In genomic region chr5:10828241-10828640, GRCh38 we compare ENCODE assay signal across 23 cellular contexts.
DNase-seq lines count a peak whose midpoint lies in the region; ATAC-seq and TF ChIP-seq lines count a peak whose summit lies in the region.
"Had no signal": no experiment of that assay in that cellular context is flagged by ENCODE, and none has a peak within 500 bp of the region (broad histone marks: within the 10 kb centered on the region; RNA-seq: fewer than 3 reads in every experiment).

No MANE protein-coding gene starts in this region.

- H3K27ac ChIP-seq in left lung, result no peak overlapping the region
- H3K27ac ChIP-seq: left ventricle myocardium inferior had no signal

- ATAC-seq in left lung, result no peak
- ATAC-seq: activated CD4-positive, alpha-beta T cell treated with anti-CD3 and anti-CD28 coated beads for 36 hours; K562; mucosa of descending colon; SK-N-SH treated with all-trans-retinoic acid at 6 μM for 48 hours had no signal

- H3K27me3 Mint-ChIP-seq in activated CD4-positive, alpha-beta memory T cell treated with anti-CD3 and anti-CD28 coated beads, Interleukin-2, amount 10 ng/mL, durations not matched to agents 7 days and 5 days, result peaks cover 2% of the 10 kb centered on the region
- H3K27me3 Mint-ChIP-seq: CD4-positive, CD25-positive, alpha-beta regulatory T cell had no signal

- intact Hi-C loops in left lung (cut with DNase I), result no loop called here

- no peak overlapping the region for H3K4me3 Mint-ChIP-seq in activated CD4-positive, alpha-beta memory T cell treated with anti-CD3 and anti-CD28 coated beads, Interleukin-2, amount 10 ng/mL, durations not matched to agents 7 days and 5 days
- H3K4me3 Mint-ChIP-seq: activated CD4-positive, alpha-beta T cell treated with anti-CD3 and anti-CD28 coated beads for 36 hours; CD4-positive, CD25-positive, alpha-beta regulatory T cell had no signal

- H3K9me3 ChIP-seq in left lung, result no peaks in the 10 kb centered on the region
- H3K9me3 ChIP-seq: left ventricle myocardium inferior, mucosa of descending colon had no signal

- TF ChIP-seq CTCF in astrocyte of the spinal cord (IDR thresholded peaks at IDR 0.05; ENCODE audit: low read depth, low read length) (no peak), left lung (IDR thresholded peaks at IDR 0.05) (no peak)

- no peak overlapping the region for H3K27ac Mint-ChIP-seq in activated CD4-positive, alpha-beta memory T cell treated with anti-CD3 and anti-CD28 coated beads, Interleukin-2, amount 10 ng/mL, durations not matched to agents 7 days and 5 days
- H3K27ac Mint-ChIP-seq: activated CD4-positive, alpha-beta T cell treated with anti-CD3 and anti-CD28 coated beads for 36 hours; CD4-positive, CD25-positive, alpha-beta regulatory T cell had no signal

- POLR2A ChIA-PET in activated CD4-positive, alpha-beta memory T cell treated with anti-CD3 and anti-CD28 coated beads, Interleukin-2, amount 10 ng/mL, durations not matched to agents 7 days and 5 days (lab: Charles Lee), result no interaction called here

- in situ Hi-C loops in astrocyte of the spinal cord (cut with HindIII; ENCODE audit: low sequenced_read_pairs), result no loop called here

- H3K4me1 Mint-ChIP-seq in activated CD4-positive, alpha-beta memory T cell treated with anti-CD3 and anti-CD28 coated beads, Interleukin-2, amount 10 ng/mL, durations not matched to agents 7 days and 5 days, result no peaks in the 10 kb centered on the region
- H3K4me1 Mint-ChIP-seq: activated CD4-positive, alpha-beta T cell treated with anti-CD3 and anti-CD28 coated beads for 36 hours; CD4-positive, CD25-positive, alpha-beta regulatory T cell had no signal

- no peaks in the 10 kb centered on the region for H3K27me3 ChIP-seq in left lung

- H3K36me3 Mint-ChIP-seq in activated CD4-positive, alpha-beta memory T cell treated with anti-CD3 and anti-CD28 coated beads, Interleukin-2, amount 10 ng/mL, durations not matched to agents 7 days and 5 days (ENCODE audit: low read depth), result no peaks in the 10 kb centered on the region
- H3K36me3 Mint-ChIP-seq: CD4-positive, CD25-positive, alpha-beta regulatory T cell had no signal

- H3K4me3 ChIP-seq in astrocyte of the spinal cord (ENCODE audit: low read depth, low read length), result no peak overlapping the region
- no peak overlapping the region for H3K4me3 ChIP-seq in left lung
- H3K4me3 ChIP-seq: coronary artery, K562, left ventricle myocardium inferior, mucosa of descending colon had no signal

- H3K9me3 Mint-ChIP-seq in activated CD4-positive, alpha-beta memory T cell treated with anti-CD3 and anti-CD28 coated beads, Interleukin-2, amount 10 ng/mL, durations not matched to agents 7 days and 5 days, result no peaks in the 10 kb centered on the region
- H3K9me3 Mint-ChIP-seq: CD4-positive, CD25-positive, alpha-beta regulatory T cell had no signal

- CTCF ChIA-PET in activated CD4-positive, alpha-beta memory T cell treated with anti-CD3 and anti-CD28 coated beads, Interleukin-2, amount 10 ng/mL, durations not matched to agents 7 days and 5 days (lab: Charles Lee), result no interaction called here

- H3K36me3 ChIP-seq in left lung, result no peaks in the 10 kb centered on the region
- H3K36me3 ChIP-seq: left ventricle myocardium inferior had no signal

- peaks cover 0 to 5% of the 10 kb centered on the region in 2 donors for H3K4me1 ChIP-seq in left lung
- H3K4me1 ChIP-seq: left ventricle myocardium inferior had no signal

- DNase-seq in AG08395 (ENCODE audit: low spot score) (peak; percentile 21), HS-27A (ENCODE audit: low read depth) (peak; percentile 48), astrocyte of the spinal cord (ENCODE audit: low read depth, low spot score) (peak; percentile 48), iris pigment epithelial cell (ENCODE audit: low read depth) (peak; percentile 85), amygdala (lab: John Stamatoyannopoulos, UW) (no peak), medulla oblongata (ENCODE audit: extremely low spot score) (no peak), left lung (no peak)
- no peak for DNase-seq in activated CD4-positive, alpha-beta memory T cell treated with anti-CD3 and anti-CD28 coated beads, Interleukin-2, amount 10 ng/mL, durations not matched to agents 7 days and 5 days
- DNase-seq: activated CD4-positive, alpha-beta T cell treated with anti-CD3 and anti-CD28 coated beads for 36 hours; activated effector memory CD4-positive, alpha-beta T cell treated with Interleukin-2 at 50 U/mL for 16 hours; anterior cingulate cortex; CD4-positive, CD25-positive, alpha-beta regulatory T cell; DMS 273 treated with DMSO at 0.1 percent for 48 hours; left ventricle myocardium inferior; mucosa of descending colon; MV-4-11; NCI-H2029 treated with DMSO at 0.1 percent for 48 hours; NCI-H510A; NK-92 treated with Interleukin-12 subunit alpha and Interleukin-12 subunit beta, amount 100 ng/mL, for 24 hours; RPMI8226 had no signal

Comparison
In these comparisons a context has a peak if more than half of its experiments do, and no peak if none do; other contexts are left out.
1. DNase-seq: peak in AG08395 (single experiment), HS-27A (single experiment), astrocyte of the spinal cord (single experiment) and iris pigment epithelial cell (single experiment); none in amygdala (0 of 56), medulla oblongata (single experiment), left lung (0 of 2) and activated CD4-positive, alpha-beta memory T cell treated with anti-CD3 and anti-CD28 coated beads, Interleukin-2, amount 10 ng/mL, durations not matched to agents 7 days and 5 days (single experiment).